ENCODE assay signal across 8 cellular contexts in the genomic region with DNA sequence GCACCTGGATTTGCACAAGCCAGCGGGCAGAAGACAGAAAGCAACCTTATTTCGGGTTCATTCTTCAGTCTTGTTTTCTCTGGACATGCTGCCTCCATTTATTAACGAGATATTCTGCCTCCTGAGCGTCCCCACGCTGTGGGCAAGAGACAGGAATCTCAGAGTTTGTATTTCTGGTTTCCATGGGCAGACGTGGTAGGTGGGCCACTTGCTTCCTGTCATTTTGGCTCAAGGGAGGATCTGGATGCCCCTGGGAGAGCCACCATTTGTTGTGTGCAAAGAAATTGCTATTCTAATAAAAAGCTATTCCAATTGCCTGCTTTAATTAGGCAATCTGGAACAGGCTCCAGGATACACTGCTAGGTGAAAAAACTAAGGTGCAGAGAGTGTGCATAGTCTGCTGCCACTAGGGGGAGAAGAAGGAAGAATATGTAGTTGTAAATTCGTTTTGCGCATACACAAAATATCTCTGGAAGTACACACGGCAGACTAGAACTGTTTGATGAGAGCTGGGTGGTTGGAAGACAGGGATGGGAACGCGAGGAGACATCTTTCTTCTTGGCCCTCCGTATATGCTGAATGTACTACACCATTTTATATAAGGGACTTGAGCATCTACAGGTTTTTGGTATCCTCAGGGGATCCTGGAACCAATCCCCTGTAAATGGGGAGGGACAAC. TPM values are rescaled to one million over a fixed set of nuclear protein-coding genes. Genes with fewer than 3 reads are reported as not detected.
A peak's percentile ranks its signal among the peaks of the same experiment; 100 is the strongest.
DNase-seq lines count a peak whose midpoint lies in the region; ATAC-seq and TF ChIP-seq lines count a peak whose summit lies in the region.

No MANE protein-coding gene starts in this region.

- TF ChIP-seq CTCF in Caco-2 (IDR thresholded peaks at IDR 0.05; ENCODE audit: insufficient read depth in 1 of 2, low read depth in 1 of 2, low read length in 1 of 2, severe bottlenecking in 1 of 2, unreplicated experiment in 1 of 2) (peak; percentile 71 to 82), fibroblast of the aortic adventitia (IDR thresholded peaks at IDR 0.05; ENCODE audit: insufficient read depth, low read length) (peak; percentile 83), progenitor cell of endocrine pancreas (IDR thresholded peaks at IDR 0.05; ENCODE audit: unreplicated experiment) (peak; percentile 73)

- H3K27me3 Mint-ChIP-seq in Caco-2 (ENCODE audit: insufficient read depth, unreplicated experiment), result no peaks in the 10 kb centered on the region
- peaks cover 14% of the 10 kb centered on the region for H3K27me3 Mint-ChIP-seq in T-helper 17 cell
- peaks cover 3% of the 10 kb centered on the region for H3K27me3 Mint-ChIP-seq in progenitor cell of endocrine pancreas

- H3K27ac Mint-ChIP-seq in Caco-2 (ENCODE audit: unreplicated experiment) (no peak overlapping the region), T-helper 17 cell (no peak overlapping the region), progenitor cell of endocrine pancreas (no peak overlapping the region)

- H3K4me1 Mint-ChIP-seq in Caco-2 (ENCODE audit: low read depth, unreplicated experiment), result peaks cover 11% of the 10 kb centered on the region
- H3K4me1 Mint-ChIP-seq in T-helper 17 cell, result peaks cover 5% of the 10 kb centered on the region
- no peaks in the 10 kb centered on the region for H3K4me1 Mint-ChIP-seq in progenitor cell of endocrine pancreas (ENCODE audit: low read depth)

- DNase-seq in Caco-2, result peak; percentile 19 to 39
- DNase-seq in GM19240 (ENCODE audit: insufficient read length, low spot score), result peak; percentile 33
- DNase-seq in NCI-H1417 treated with DMSO at 0.1 percent for 48 hours (lab: John Stamatoyannopoulos, UW), result peak; percentile 31
- DNase-seq in T-helper 17 cell, result no peak
- peak; percentile 61 for DNase-seq in fibroblast of the aortic adventitia (ENCODE audit: low read depth)
- DNase-seq in progenitor cell of endocrine pancreas (ENCODE audit: low spot score, unreplicated experiment), result no peak
- no peak for DNase-seq in NCI-H187 treated with DMSO at 0.1 percent for 48 hours (lab: John Stamatoyannopoulos, UW)

- intact Hi-C loops in Caco-2 (cut with micrococcal nuclease; ENCODE audit: unreplicated experiment), result loop anchor here (1.0 kb wide), 2 partner anchors 153 to 199 kb away; no protein-coding TSS in a partner anchor

- CTCF ChIA-PET in Caco-2 (lab: Charles Lee), result interaction anchor here (0.6 to 2.5 kb wide), 7 partner anchors 10 to 202 kb away, joined by 3 to 18 read pairs (median 5); a partner anchor contains a TSS

- H3K4me3 ChIP-seq in Caco-2 (ENCODE audit: low read depth, low read length), result no peak overlapping the region
- no peak overlapping the region for H3K4me3 ChIP-seq in fibroblast of the aortic adventitia (ENCODE audit: low read depth, low read length)

- H3K36me3 ChIP-seq in Caco-2 (ENCODE audit: control insufficient read depth, insufficient read depth, low read length), result no peaks in the 10 kb centered on the region

- H3K36me3 Mint-ChIP-seq in Caco-2 (ENCODE audit: insufficient read depth, unreplicated experiment), result no peaks in the 10 kb centered on the region
- H3K36me3 Mint-ChIP-seq in T-helper 17 cell (ENCODE audit: low read depth), result peaks cover 2% of the 10 kb centered on the region
- H3K36me3 Mint-ChIP-seq in progenitor cell of endocrine pancreas (ENCODE audit: insufficient read depth), result no peaks in the 10 kb centered on the region

- H3K9me3 ChIP-seq in Caco-2, result no peaks in the 10 kb centered on the region
- H3K9me3 ChIP-seq in T-helper 17 cell (ENCODE audit: control insufficient read depth, low read length, poor library complexity, severe bottlenecking), result no peaks in the 10 kb centered on the region

- POLR2A ChIA-PET in Caco-2 (lab: Charles Lee), result no interaction called here

- BruUV-seq in Caco-2 (replicated peaks; lab: Mats Ljungman, UMichigan), result no TSS peak

- ATAC-seq in T-helper 17 cell (peak; percentile 64), HG03108 (IDR thresholded peaks at IDR 0.05; ENCODE audit: unreplicated experiment) (no peak)

- H3K27me3 ChIP-seq in Caco-2 (replicated peaks; ENCODE audit: control insufficient read depth, insufficient read depth, low read length), result no peaks in the 10 kb centered on the region

- H3K4me3 Mint-ChIP-seq in Caco-2 (ENCODE audit: unreplicated experiment) (no peak overlapping the region), T-helper 17 cell (no peak overlapping the region), progenitor cell of endocrine pancreas (ENCODE audit: low read depth) (no peak overlapping the region)

- H3K9me3 Mint-ChIP-seq in Caco-2 (ENCODE audit: unreplicated experiment) (no peaks in the 10 kb centered on the region), progenitor cell of endocrine pancreas (ENCODE audit: low read depth) (peaks cover 1% of the 10 kb centered on the region)

- H3K4me1 ChIP-seq in Caco-2, result no peaks in the 10 kb centered on the region

RNA-seq across cellular contexts. Expression of a gene that starts 30.1 kb away (rescaled TPM):
- total RNA-seq in Caco-2 (2022) (13.6 and 14.2 TPM in 2 replicates), T-helper 17 cell (1 to 10 TPM; 5.1 to 6.3 TPM), fibroblast of the aortic adventitia (ENCODE audit: low replicate concordance) (not detected in 2 replicates), progenitor cell of endocrine pancreas (7.0 and 8.1 TPM in 2 replicates)

Comparison
In these comparisons a context has a peak if more than half of its experiments do, and no peak if none do; other contexts are left out.
1. DNase-seq: peak in Caco-2 (2 of 2), GM19240 (single experiment), NCI-H1417 treated with DMSO at 0.1 percent for 48 hours (single experiment) and fibroblast of the aortic adventitia (single experiment); none in T-helper 17 cell (0 of 3), progenitor cell of endocrine pancreas (single experiment) and NCI-H187 treated with DMSO at 0.1 percent for 48 hours (single experiment).
2. Peak in every context shown above with its lines, with median percentiles within 50 percentile points of each other: CTCF ChIP-seq.